In the genomic region with DNA sequence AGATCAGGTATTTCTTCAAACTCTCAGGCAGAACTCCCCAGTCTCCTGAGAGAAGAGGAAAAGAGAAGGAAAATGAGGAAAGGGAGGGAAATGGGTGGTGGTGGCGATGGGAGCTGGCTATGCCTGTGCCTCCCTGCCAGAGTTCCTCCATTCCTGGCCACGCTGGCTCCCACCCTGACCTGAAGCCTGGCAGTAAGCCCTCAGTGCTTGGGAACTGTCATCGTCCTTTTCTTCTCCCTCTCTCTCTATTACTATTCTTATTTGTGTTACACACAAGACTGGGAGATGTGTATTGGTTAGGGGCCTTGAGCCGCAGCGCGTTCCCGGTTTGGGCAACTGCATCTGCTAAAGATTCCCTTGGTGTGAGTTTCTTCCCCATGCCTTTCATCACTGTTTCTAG, we compare ENCODE assay signal across 13 cellular contexts. TPM values are rescaled to one million over a fixed set of nuclear protein-coding genes. Genes with fewer than 3 reads are reported as not detected.
A peak's percentile ranks its signal among the peaks of the same experiment; 100 is the strongest.
DNase-seq lines count a peak whose midpoint lies in the region; ATAC-seq and TF ChIP-seq lines count a peak whose summit lies in the region.
"Had no signal": no experiment of that assay in that cellular context is flagged by ENCODE, and none has a peak within 500 bp of the region (broad histone marks: within the 10 kb centered on the region; RNA-seq: fewer than 3 reads in every experiment).

No MANE protein-coding gene starts in this region.

- no peaks in the 10 kb centered on the region; the same call in 1 of the 2 replicates for H3K27me3 Mint-ChIP-seq in HFFc6 (ENCODE audit: insufficient read depth)
- H3K27me3 Mint-ChIP-seq in endothelial cell (ENCODE audit: unreplicated experiment) = no peaks in the 10 kb centered on the region
- H3K27me3 Mint-ChIP-seq: CD4-positive, CD25-positive, alpha-beta regulatory T cell had no signal

- H3K9me3 Mint-ChIP-seq in HFFc6 (no peaks in the 10 kb centered on the region), endothelial cell (ENCODE audit: unreplicated experiment) (no peaks in the 10 kb centered on the region)

- ATAC-seq in Right ventricle myocardium inferior = peak; percentile 47
- ATAC-seq: GM12878, HCT116 had no signal

- H4K20me1 ChIP-seq in osteoblast (ENCODE audit: insufficient read depth, low read length) = peaks cover 5% of the 10 kb centered on the region

- H3K4me1 ChIP-seq in right atrium auricular region (peaks cover 0 to 24% of the 10 kb centered on the region in 2 donors), osteoblast (ENCODE audit: insufficient read depth, low read length) (peaks cover 46% of the 10 kb centered on the region)
- H3K4me1 ChIP-seq: BLaER1 treated with 17β-estradiol and CSF1 and Interleukin-3, amounts not matched to agents 10 nM and 100 nM had no signal

- peak overlapping the region; percentile 96 for H3K27ac Mint-ChIP-seq in HFFc6
- no peak overlapping the region for H3K27ac Mint-ChIP-seq in endothelial cell (ENCODE audit: unreplicated experiment)

- H3K4me3 ChIP-seq in right atrium auricular region (no peak overlapping the region), osteoblast (ENCODE audit: insufficient read depth, low read length) (no peak overlapping the region), WERI-Rb-1 (ENCODE audit: low read depth, low read length) (no peak overlapping the region)
- H3K4me3 ChIP-seq: BLaER1 treated with 17β-estradiol and CSF1 and Interleukin-3, amounts not matched to agents 10 nM and 100 nM; GM12878 had no signal

- H3K4me3 Mint-ChIP-seq in HFFc6 (no peak overlapping the region), endothelial cell (ENCODE audit: unreplicated experiment) (peak overlapping the region; percentile 54)
- H3K4me3 Mint-ChIP-seq: CD4-positive, CD25-positive, alpha-beta regulatory T cell had no signal

- H2AFZ ChIP-seq in osteoblast (ENCODE audit: low read length) = no peak overlapping the region

- H3K27ac ChIP-seq in right atrium auricular region (no peak overlapping the region), osteoblast (ENCODE audit: low read depth, low read length) (peak overlapping the region; percentile 92), caudate nucleus (ENCODE audit: low read depth, low read length) (no peak overlapping the region), WERI-Rb-1 (no peak overlapping the region)
- H3K27ac ChIP-seq: BLaER1 treated with 17β-estradiol and CSF1 and Interleukin-3, amounts not matched to agents 10 nM and 100 nM had no signal

- no peak overlapping the region for H3K4me2 ChIP-seq in osteoblast (ENCODE audit: insufficient read depth, low read length)
- H3K4me2 ChIP-seq: BLaER1 treated with 17β-estradiol and CSF1 and Interleukin-3, amounts not matched to agents 10 nM and 100 nM had no signal

- H3K9me3 ChIP-seq in right atrium auricular region (no peaks in the 10 kb centered on the region), osteoblast (ENCODE audit: low read depth, low read length) (no peaks in the 10 kb centered on the region), WERI-Rb-1 (ENCODE audit: severe bottlenecking) (peaks cover 2% of the 10 kb centered on the region)

- no peak for TF ChIP-seq CTCF in right atrium auricular region (IDR thresholded peaks at IDR 0.05)
- TF ChIP-seq CTCF in HFFc6 (IDR thresholded peaks at IDR 0.05) = no peak
- no peak for TF ChIP-seq CTCF in endothelial cell (IDR thresholded peaks at IDR 0.05; ENCODE audit: unreplicated experiment)
- TF ChIP-seq CTCF in osteoblast (IDR thresholded peaks at IDR 0.05; ENCODE audit: extremely low read depth, low read depth, low read length) = no peak
- no peak for TF ChIP-seq CTCF in WERI-Rb-1 (IDR thresholded peaks at IDR 0.05; ENCODE audit: low read depth, low read length)

- H3K4me1 Mint-ChIP-seq in HFFc6 (ENCODE audit: low read depth) = peaks cover 66% of the 10 kb centered on the region
- peaks cover 5% of the 10 kb centered on the region for H3K4me1 Mint-ChIP-seq in endothelial cell (ENCODE audit: unreplicated experiment)

- DNase-seq in Right ventricle myocardium inferior (ENCODE audit: missing footprints) (no peak), right atrium auricular region (ENCODE audit: low spot score) (no peak), HFFc6 (no peak), endothelial cell (ENCODE audit: low spot score) (no peak), osteoblast (ENCODE audit: insufficient read length, low spot score, missing footprints) (peak; percentile 46), caudate nucleus (lab: John Stamatoyannopoulos, UW) (no peak), WERI-Rb-1 (no peak)
- DNase-seq: ACHN; CD4-positive, CD25-positive, alpha-beta regulatory T cell; DMS79 had no signal

- intact Hi-C loops in Right ventricle myocardium inferior (cut with DNase I) = no loop called here

- H3K36me3 ChIP-seq in right atrium auricular region = peaks cover 26% of the 10 kb centered on the region
- H3K36me3 ChIP-seq in osteoblast (ENCODE audit: insufficient read depth, low read length) = peaks cover 28% of the 10 kb centered on the region
- peaks cover 38% of the 10 kb centered on the region for H3K36me3 ChIP-seq in WERI-Rb-1

- H3K79me2 ChIP-seq in osteoblast (ENCODE audit: insufficient read depth, low read length) = peaks cover 11% of the 10 kb centered on the region

- H3K36me3 Mint-ChIP-seq in HFFc6 (ENCODE audit: low read depth) = peaks cover 31% of the 10 kb centered on the region
- H3K36me3 Mint-ChIP-seq in endothelial cell (ENCODE audit: low read depth, unreplicated experiment) = peaks cover 40% of the 10 kb centered on the region

- H3K27me3 ChIP-seq in right atrium auricular region (no peaks in the 10 kb centered on the region), osteoblast (ENCODE audit: insufficient read depth, low read length) (no peaks in the 10 kb centered on the region), WERI-Rb-1 (ENCODE audit: insufficient read depth, low read depth, severe bottlenecking) (no peaks in the 10 kb centered on the region)
- H3K27me3 ChIP-seq: BLaER1 treated with 17β-estradiol and CSF1 and Interleukin-3, amounts not matched to agents 10 nM and 100 nM had no signal

RNA-seq across cellular contexts. Expression of gene GOSR1, which starts 44.6 kb away (rescaled TPM):
- total RNA-seq in Right ventricle myocardium inferior (28.8 TPM), right atrium auricular region (10 to 100 TPM; 25.2 to 33.5 TPM), endothelial cell (ENCODE audit: unreplicated experiment) (47.5 TPM), osteoblast (22.7 and 29.3 TPM in 2 replicates)
- 10 to 100 TPM; 41.2 to 47.6 (median 43.9) TPM for total RNA-seq in HFFc6 (2021; fragmentation: NEBNext Ultra II Directional; extraction: Animal tissue kit (Norgen Biotek cat#: 25700))
